ENCODE assay signal across 1 cellular context in the genomic region with DNA sequence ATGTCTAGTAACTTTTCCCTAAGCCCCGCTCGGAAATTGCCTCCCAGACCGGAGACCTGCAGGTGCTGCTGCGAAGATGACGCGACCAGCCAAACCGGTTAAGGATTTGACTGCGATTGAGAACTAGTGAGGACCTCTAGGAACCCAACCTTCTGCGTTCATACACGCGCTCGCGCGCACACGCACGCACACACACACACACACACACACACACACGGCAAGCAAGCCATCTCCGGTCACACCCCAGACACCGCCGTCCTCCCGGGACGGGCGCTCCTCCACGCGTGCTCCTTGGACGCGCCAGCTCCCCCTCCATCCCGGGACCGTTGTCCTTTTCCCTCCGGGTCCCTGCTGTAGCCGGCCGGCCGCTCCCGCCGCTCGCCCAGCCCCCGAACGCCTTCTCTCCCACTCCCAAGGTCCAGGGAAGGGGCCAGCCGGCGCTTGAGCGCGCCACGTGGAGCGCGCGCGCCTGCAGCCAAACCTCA.
TF ChIP-seq lines count a peak whose summit lies in the region.

No MANE protein-coding gene starts in this region.

TF ChIP-seq in HEK293, 187 proteins besides CTCF, POLR2A, EP300 and RAD21 (continued from another document and continues in another):
- TF ChIP-seq, protein P1, sequence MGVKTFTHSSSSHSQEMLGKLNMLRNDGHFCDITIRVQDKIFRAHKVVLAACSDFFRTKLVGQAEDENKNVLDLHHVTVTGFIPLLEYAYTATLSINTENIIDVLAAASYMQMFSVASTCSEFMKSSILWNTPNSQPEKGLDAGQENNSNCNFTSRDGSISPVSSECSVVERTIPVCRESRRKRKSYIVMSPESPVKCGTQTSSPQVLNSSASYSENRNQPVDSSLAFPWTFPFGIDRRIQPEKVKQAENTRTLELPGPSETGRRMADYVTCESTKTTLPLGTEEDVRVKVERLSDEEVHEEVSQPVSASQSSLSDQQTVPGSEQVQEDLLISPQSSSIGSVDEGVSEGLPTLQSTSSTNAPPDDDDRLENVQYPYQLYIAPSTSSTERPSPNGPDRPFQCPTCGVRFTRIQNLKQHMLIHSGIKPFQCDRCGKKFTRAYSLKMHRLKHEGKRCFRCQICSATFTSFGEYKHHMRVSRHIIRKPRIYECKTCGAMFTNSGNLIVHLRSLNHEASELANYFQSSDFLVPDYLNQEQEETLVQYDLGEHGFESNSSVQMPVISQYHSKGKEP (tag by site-specific recombination; IDR thresholded peaks at IDR 0.05), result no peak
- TF ChIP-seq ZNF335 (tag by site-specific recombination; conservative IDR thresholded peaks at IDR 0.05) (peak; percentile 84), ELK4 (IDR thresholded peaks at IDR 0.05; ENCODE audit: borderline replicate concordance, low read depth, low read length) (no peak), GLIS1 (tag by site-specific recombination; IDR thresholded peaks at IDR 0.05) (peak; percentile 39; the same call in 1 of the 2 replicates), ZBTB10 (tag by site-specific recombination; IDR thresholded peaks at IDR 0.05) (peak; percentile 64; the same call in 1 of the 2 replicates), ZNF223 (tag by site-specific recombination; IDR thresholded peaks at IDR 0.05) (no peak), TRIM28 (IDR thresholded peaks at IDR 0.05; ENCODE audit: borderline replicate concordance, low read length) (no peak), ZNF677 (tag by site-specific recombination; IDR thresholded peaks at IDR 0.05) (no peak), SP3 (tag by site-specific recombination; IDR thresholded peaks at IDR 0.05) (no peak), ZSCAN4 (tag by site-specific recombination; IDR thresholded peaks at IDR 0.05) (peak; percentile 98), ZNF184 (tag by site-specific recombination; IDR thresholded peaks at IDR 0.05) (no peak), IKZF3 (tag by site-specific recombination; IDR thresholded peaks at IDR 0.05) (peak; percentile 45; the same call in 1 of the 2 replicates), ZFP69B (tag by site-specific recombination; IDR thresholded peaks at IDR 0.05) (peak; percentile 59; the same call in 1 of the 2 replicates), ZNF157 (tag by site-specific recombination; IDR thresholded peaks at IDR 0.05) (no peak), SP7 (tag by site-specific recombination; IDR thresholded peaks at IDR 0.05) (peak; percentile 88), ZNF211 (tag by site-specific recombination; IDR thresholded peaks at IDR 0.05; ENCODE audit: low read depth) (no peak), ZSCAN30 (tag by site-specific recombination; IDR thresholded peaks at IDR 0.05) (peak; percentile 21; the same call in 1 of the 2 replicates), ZNF449 (tag by site-specific recombination; IDR thresholded peaks at IDR 0.05) (peak; percentile 38; the same call in 1 of the 2 replicates), ZNF16 (tag by site-specific recombination; IDR thresholded peaks at IDR 0.05; ENCODE audit: low read depth) (no peak), KLF16 (tag by site-specific recombination; IDR thresholded peaks at IDR 0.05) (peak; percentile 96), MYNN (tag by site-specific recombination; IDR thresholded peaks at IDR 0.05; ENCODE audit: borderline replicate concordance) (peak; percentile 73; the same call in 1 of the 2 replicates), ZNF600 (tag by site-specific recombination; IDR thresholded peaks at IDR 0.05) (peak; percentile 97), ZNF214 (tag by site-specific recombination; IDR thresholded peaks at IDR 0.05; ENCODE audit: borderline replicate concordance) (no peak), ZNF558 (tag by site-specific recombination; IDR thresholded peaks at IDR 0.05) (0 out of 2 replicates have a peak, but pooled peaks have one; percentile 35), KLF8 (tag by site-specific recombination; IDR thresholded peaks at IDR 0.05) (peak; percentile 81; the same call in 1 of the 2 replicates), INSM2 (tag by site-specific recombination; IDR thresholded peaks at IDR 0.05) (no peak), ZNF514 (tag by site-specific recombination; IDR thresholded peaks at IDR 0.05) (no peak), ZNF10 (tag by site-specific recombination; IDR thresholded peaks at IDR 0.05) (no peak; the same call in 1 of the 2 replicates), ZNF768 (tag by site-specific recombination; IDR thresholded peaks at IDR 0.05) (no peak; the same call in 1 of the 2 replicates), SALL2 (tag by site-specific recombination; IDR thresholded peaks at IDR 0.05; ENCODE audit: borderline replicate concordance) (no peak), ZNF791 (tag by site-specific recombination; IDR thresholded peaks at IDR 0.05) (no peak), ZNF76 (tag by site-specific recombination; IDR thresholded peaks at IDR 0.05; ENCODE audit: borderline replicate concordance, low read depth) (no peak; the same call in 1 of the 2 replicates), OSR2 (tag by site-specific recombination; IDR thresholded peaks at IDR 0.05) (no peak)
- TF ChIP-seq, protein P2, sequence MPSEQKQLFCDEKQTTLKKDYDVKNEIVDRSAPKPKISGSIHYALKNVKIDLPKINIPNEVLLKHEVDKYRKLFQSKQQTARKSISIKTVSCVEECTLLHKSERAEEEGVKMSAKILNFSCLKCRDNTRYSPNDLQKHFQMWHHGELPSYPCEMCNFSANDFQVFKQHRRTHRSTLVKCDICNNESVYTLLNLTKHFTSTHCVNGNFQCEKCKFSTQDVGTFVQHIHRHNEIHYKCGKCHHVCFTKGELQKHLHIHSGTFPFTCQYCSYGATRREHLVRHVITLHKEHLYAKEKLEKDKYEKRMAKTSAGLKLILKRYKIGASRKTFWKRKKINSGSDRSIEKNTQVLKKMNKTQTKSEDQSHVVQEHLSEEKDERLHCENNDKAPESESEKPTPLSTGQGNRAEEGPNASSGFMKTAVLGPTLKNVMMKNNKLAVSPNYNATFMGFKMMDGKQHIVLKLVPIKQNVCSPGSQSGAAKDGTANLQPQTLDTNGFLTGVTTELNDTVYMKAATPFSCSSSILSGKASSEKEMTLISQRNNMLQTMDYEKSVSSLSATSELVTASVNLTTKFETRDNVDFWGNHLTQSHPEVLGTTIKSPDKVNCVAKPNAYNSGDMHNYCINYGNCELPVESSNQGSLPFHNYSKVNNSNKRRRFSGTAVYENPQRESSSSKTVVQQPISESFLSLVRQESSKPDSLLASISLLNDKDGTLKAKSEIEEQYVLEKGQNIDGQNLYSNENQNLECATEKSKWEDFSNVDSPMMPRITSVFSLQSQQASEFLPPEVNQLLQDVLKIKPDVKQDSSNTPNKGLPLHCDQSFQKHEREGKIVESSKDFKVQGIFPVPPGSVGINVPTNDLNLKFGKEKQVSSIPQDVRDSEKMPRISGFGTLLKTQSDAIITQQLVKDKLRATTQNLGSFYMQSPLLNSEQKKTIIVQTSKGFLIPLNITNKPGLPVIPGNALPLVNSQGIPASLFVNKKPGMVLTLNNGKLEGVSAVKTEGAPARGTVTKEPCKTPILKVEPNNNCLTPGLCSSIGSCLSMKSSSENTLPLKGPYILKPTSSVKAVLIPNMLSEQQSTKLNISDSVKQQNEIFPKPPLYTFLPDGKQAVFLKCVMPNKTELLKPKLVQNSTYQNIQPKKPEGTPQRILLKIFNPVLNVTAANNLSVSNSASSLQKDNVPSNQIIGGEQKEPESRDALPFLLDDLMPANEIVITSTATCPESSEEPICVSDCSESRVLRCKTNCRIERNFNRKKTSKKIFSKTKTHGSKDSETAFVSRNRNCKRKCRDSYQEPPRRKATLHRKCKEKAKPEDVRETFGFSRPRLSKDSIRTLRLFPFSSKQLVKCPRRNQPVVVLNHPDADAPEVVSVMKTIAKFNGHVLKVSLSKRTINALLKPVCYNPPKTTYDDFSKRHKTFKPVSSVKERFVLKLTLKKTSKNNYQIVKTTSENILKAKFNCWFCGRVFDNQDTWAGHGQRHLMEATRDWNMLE (tag by site-specific recombination; conservative IDR thresholded peaks at IDR 0.05; ENCODE audit: low read depth), result no peak
- TF ChIP-seq, protein P3, sequence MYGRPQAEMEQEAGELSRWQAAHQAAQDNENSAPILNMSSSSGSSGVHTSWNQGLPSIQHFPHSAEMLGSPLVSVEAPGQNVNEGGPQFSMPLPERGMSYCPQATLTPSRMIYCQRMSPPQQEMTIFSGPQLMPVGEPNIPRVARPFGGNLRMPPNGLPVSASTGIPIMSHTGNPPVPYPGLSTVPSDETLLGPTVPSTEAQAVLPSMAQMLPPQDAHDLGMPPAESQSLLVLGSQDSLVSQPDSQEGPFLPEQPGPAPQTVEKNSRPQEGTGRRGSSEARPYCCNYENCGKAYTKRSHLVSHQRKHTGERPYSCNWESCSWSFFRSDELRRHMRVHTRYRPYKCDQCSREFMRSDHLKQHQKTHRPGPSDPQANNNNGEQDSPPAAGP (tag by site-specific recombination; IDR thresholded peaks at IDR 0.05), result no peak
- TF ChIP-seq, protein P4, sequence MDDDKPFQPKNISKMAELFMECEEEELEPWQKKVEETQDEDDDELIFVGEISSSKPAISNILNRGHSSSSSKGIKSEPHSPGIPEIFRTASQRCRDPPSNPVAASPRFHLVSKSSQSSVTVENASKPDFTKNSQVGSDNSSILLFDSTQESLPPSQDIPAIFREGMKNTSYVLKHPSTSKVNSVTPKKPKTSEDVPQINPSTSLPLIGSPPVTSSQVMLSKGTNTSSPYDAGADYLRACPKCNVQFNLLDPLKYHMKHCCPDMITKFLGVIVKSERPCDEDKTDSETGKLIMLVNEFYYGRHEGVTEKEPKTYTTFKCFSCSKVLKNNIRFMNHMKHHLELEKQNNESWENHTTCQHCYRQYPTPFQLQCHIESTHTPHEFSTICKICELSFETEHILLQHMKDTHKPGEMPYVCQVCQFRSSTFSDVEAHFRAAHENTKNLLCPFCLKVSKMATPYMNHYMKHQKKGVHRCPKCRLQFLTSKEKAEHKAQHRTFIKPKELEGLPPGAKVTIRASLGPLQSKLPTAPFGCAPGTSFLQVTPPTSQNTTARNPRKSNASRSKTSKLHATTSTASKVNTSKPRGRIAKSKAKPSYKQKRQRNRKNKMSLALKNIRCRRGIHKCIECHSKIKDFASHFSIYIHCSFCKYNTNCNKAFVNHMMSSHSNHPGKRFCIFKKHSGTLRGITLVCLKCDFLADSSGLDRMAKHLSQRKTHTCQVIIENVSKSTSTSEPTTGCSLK (tag by site-specific recombination; IDR thresholded peaks at IDR 0.05), result no peak
